In genomic region chr6:166715065-166715464, GRCh38 we compare ENCODE assay signal across 16 cellular contexts.
DNase-seq lines count a peak whose midpoint lies in the region; ATAC-seq and TF ChIP-seq lines count a peak whose summit lies in the region.
"Had no signal": no experiment of that assay in that cellular context is flagged by ENCODE, and none has a peak within 500 bp of the region (broad histone marks: within the 10 kb centered on the region; RNA-seq: fewer than 3 reads in every experiment).

No MANE protein-coding gene starts in this region.

- CTCF ChIA-PET in WTC11 (lab: Charles Lee), result interaction anchor here (0.6 to 1.5 kb wide), 18 partner anchors 8 to 284 kb away, joined by 3 to 6 read pairs (median 3); partner anchors contain the start of gene CEP43

- 88% methylated on average over 7 of the region's 7 CpGs for WGBS in hepatocyte (ENCODE audit: low lambda C conversion rate, missing lambda C conversion rate)

- H3K4me1 ChIP-seq in osteoblast (ENCODE audit: insufficient read depth, low read length), result peaks cover 3% of the 10 kb centered on the region
- H3K4me1 ChIP-seq in hepatocyte (ENCODE audit: insufficient read depth), result no peaks in the 10 kb centered on the region
- H3K4me1 ChIP-seq: HAP-1, Peyer's patch had no signal

- DNase-seq in DMS79 (lab: John Stamatoyannopoulos, UW) (peak; percentile 17), WTC11 (ENCODE audit: low spot score) (no peak), iPS-NIHi7 (ENCODE audit: extremely low spot score) (peak; percentile 47), osteoblast (ENCODE audit: insufficient read length, low spot score, missing footprints) (peak; percentile 52), GOT3 (lab: John Stamatoyannopoulos, UW) (no peak), hepatocyte (ENCODE audit: low spot score) (no peak)
- DNase-seq: GDM1, Karpas-422, NCI-H2029, NCI-H524, Peyer's patch, SHP77 had no signal

- no peaks in the 10 kb centered on the region for H3K79me2 ChIP-seq in osteoblast (ENCODE audit: insufficient read depth, low read length)
- no peaks in the 10 kb centered on the region for H3K79me2 ChIP-seq in hepatocyte

- peaks cover 2% of the 10 kb centered on the region for H3K9me3 ChIP-seq in osteoblast (ENCODE audit: low read depth, low read length)
- H3K9me3 ChIP-seq in hepatocyte (ENCODE audit: low read depth), result no peaks in the 10 kb centered on the region
- H3K9me3 ChIP-seq: HAP-1 had no signal

- POLR2A ChIA-PET in WTC11 (lab: Charles Lee), result no interaction called here

- no peaks in the 10 kb centered on the region for H4K20me1 ChIP-seq in osteoblast (ENCODE audit: insufficient read depth, low read length)
- no peaks in the 10 kb centered on the region for H4K20me1 ChIP-seq in hepatocyte (ENCODE audit: insufficient read depth, poor library complexity, severe bottlenecking)

- no peak overlapping the region for H3K4me3 ChIP-seq in osteoblast (ENCODE audit: insufficient read depth, low read length)
- no peak overlapping the region for H3K4me3 ChIP-seq in hepatocyte
- H3K4me3 ChIP-seq: HAP-1, Peyer's patch had no signal

- H3K4me2 ChIP-seq in osteoblast (ENCODE audit: insufficient read depth, low read length), result no peak overlapping the region
- H3K4me2 ChIP-seq in hepatocyte, result no peak overlapping the region

- peaks cover 6% of the 10 kb centered on the region for H3K4me1 Mint-ChIP-seq in WTC11
- H3K4me1 Mint-ChIP-seq: CD14-positive monocyte had no signal

- H3K9me2 ChIP-seq in hepatocyte (replicated peaks; ENCODE audit: insufficient read depth), result no peaks in the 10 kb centered on the region

- TF ChIP-seq CTCF in WTC11 (IDR thresholded peaks at IDR 0.05), result no peak
- TF ChIP-seq CTCF in osteoblast (IDR thresholded peaks at IDR 0.05; ENCODE audit: extremely low read depth, low read depth, low read length), result no peak
- TF ChIP-seq CTCF in hepatocyte (IDR thresholded peaks at IDR 0.05; ENCODE audit: poor library complexity), result no peak

- H3K27me3 Mint-ChIP-seq in WTC11 (ENCODE audit: low read depth), result no peaks in the 10 kb centered on the region; the same call in 1 of the 2 replicates

- no peak overlapping the region for H3K27ac Mint-ChIP-seq in WTC11

- H3K4me3 Mint-ChIP-seq in WTC11, result no peak overlapping the region
- H3K4me3 Mint-ChIP-seq: CD14-positive monocyte had no signal

- peak; percentile 76 for ATAC-seq in WTC11
- no peak for ATAC-seq in GM21786 (IDR thresholded peaks at IDR 0.05; ENCODE audit: unreplicated experiment)
- no peak for ATAC-seq in GM21737 (IDR thresholded peaks at IDR 0.05; ENCODE audit: unreplicated experiment)

- H3K9me3 Mint-ChIP-seq in WTC11, result peaks cover 9% of the 10 kb centered on the region

- H3K27ac ChIP-seq in osteoblast (ENCODE audit: low read depth, low read length) (no peak overlapping the region), hepatocyte (no peak overlapping the region)
- H3K27ac ChIP-seq: Peyer's patch had no signal

- 0 out of 2 replicates have a peak, but pooled peaks cover 6% of the 10 kb centered on the region for H3K36me3 Mint-ChIP-seq in WTC11
- H3K36me3 Mint-ChIP-seq: CD14-positive monocyte had no signal

- H2AFZ ChIP-seq in osteoblast (ENCODE audit: low read length) (no peak overlapping the region), hepatocyte (no peak overlapping the region)

- peaks cover 5% of the 10 kb centered on the region for H3K27me3 ChIP-seq in osteoblast (ENCODE audit: insufficient read depth, low read length)
- peaks cover 5% of the 10 kb centered on the region for H3K27me3 ChIP-seq in hepatocyte
- H3K27me3 ChIP-seq: Peyer's patch had no signal

- H3K36me3 ChIP-seq in osteoblast (ENCODE audit: insufficient read depth, low read length) (no peaks in the 10 kb centered on the region), hepatocyte (replicated peaks; ENCODE audit: insufficient read depth, low read depth) (no peaks in the 10 kb centered on the region)
- H3K36me3 ChIP-seq: HAP-1, Peyer's patch had no signal

TF ChIP-seq in WTC11, 78 proteins besides CTCF, POLR2A, EP300 and RAD21:
- no peak for TF ChIP-seq ARID4B (CRISPR knock-in tag; IDR thresholded peaks at IDR 0.05; ENCODE audit: borderline replicate concordance)
- no peak for TF ChIP-seq RELA (CRISPR knock-in tag; IDR thresholded peaks at IDR 0.05; ENCODE audit: borderline replicate concordance)
TF ChIP-seq in WTC11: peak in this region for 0.

Comparison
In these comparisons a context has a peak if more than half of its experiments do, and no peak if none do; other contexts are left out.
1. DNase-seq: peak in DMS79 (single experiment), iPS-NIHi7 (single experiment) and osteoblast (single experiment); none in WTC11 (single experiment), GOT3 (single experiment) and hepatocyte (single experiment).